28 cellular contexts compared by ENCODE assay signal in genomic region chr2:217481577-217481976, GRCh38.
"Had no signal": no experiment of that assay in that cellular context is flagged by ENCODE, and none has a peak within 500 bp of the region (broad histone marks: within the 10 kb centered on the region; RNA-seq: fewer than 3 reads in every experiment).

No MANE protein-coding gene starts in this region.

- H3K9me3 ChIP-seq: adrenal gland, Peyer's patch, SJSA1 had no signal

- ATAC-seq: activated T-cell treated with anti-CD3 and anti-CD28 coated beads, Interleukin-2, amount 50 U/mL, for 4 hours; activated T-helper 17 cell treated with anti-CD3 and anti-CD28 coated beads, Interleukin-2, amount 50 U/mL, for 72 hours; K562; T-cell had no signal

- FAIRE-seq: K562, TTC549 had no signal

- H3K27me3 ChIP-seq: adrenal gland, Peyer's patch, SJSA1 had no signal

- H3K4me1 ChIP-seq: adrenal gland, Peyer's patch, SJSA1 had no signal

- H3K4me1 Mint-ChIP-seq: activated CD4-positive, alpha-beta T cell treated with anti-CD3 and anti-CD28 coated beads, Interleukin-2, amount 10 ng/mL, durations not matched to agents 7 days and 5 days; activated naive CD4-positive, alpha-beta T cell treated with anti-CD3 and anti-CD28 coated beads, Interleukin-2, amount 10 ng/mL, durations not matched to agents 7 days and 5 days; activated naive CD8-positive, alpha-beta T cell treated with anti-CD3 and anti-CD28 coated beads for 36 hours; activated T-helper 17 cell treated with anti-CD3 and anti-CD28 coated beads, Interleukin-2, amount 50 U/mL, for 72 hours; T-cell had no signal

- H3K4me3 ChIP-seq: adrenal gland, K562, Peyer's patch, SJSA1 had no signal

- H3K36me3 ChIP-seq: adrenal gland, Peyer's patch, SJSA1 had no signal

- H3K36me3 Mint-ChIP-seq: activated CD4-positive, alpha-beta memory T cell treated with anti-CD3 and anti-CD28 coated beads for 36 hours; activated naive CD4-positive, alpha-beta T cell treated with anti-CD3 and anti-CD28 coated beads, Interleukin-2, amount 10 ng/mL, durations not matched to agents 7 days and 5 days; activated naive CD8-positive, alpha-beta T cell treated with anti-CD3 and anti-CD28 coated beads for 36 hours; T-cell had no signal

- H3K27me3 Mint-ChIP-seq: activated CD4-positive, alpha-beta memory T cell treated with anti-CD3 and anti-CD28 coated beads for 36 hours; activated naive CD4-positive, alpha-beta T cell treated with anti-CD3 and anti-CD28 coated beads, Interleukin-2, amount 10 ng/mL, durations not matched to agents 7 days and 5 days; activated naive CD8-positive, alpha-beta T cell treated with anti-CD3 and anti-CD28 coated beads for 36 hours; activated T-helper 17 cell treated with anti-CD3 and anti-CD28 coated beads, Interleukin-2, amount 50 U/mL, for 72 hours; T-cell had no signal

- H3K27ac ChIP-seq: adrenal gland, Peyer's patch, RWPE1, SJSA1 had no signal

- H3K27ac Mint-ChIP-seq: activated CD4-positive, alpha-beta memory T cell treated with anti-CD3 and anti-CD28 coated beads for 36 hours; activated CD4-positive, alpha-beta T cell treated with anti-CD3 and anti-CD28 coated beads, Interleukin-2, amount 10 ng/mL, durations not matched to agents 7 days and 5 days; activated naive CD4-positive, alpha-beta T cell treated with anti-CD3 and anti-CD28 coated beads, Interleukin-2, amount 10 ng/mL, durations not matched to agents 7 days and 5 days; activated naive CD8-positive, alpha-beta T cell treated with anti-CD3 and anti-CD28 coated beads for 36 hours; activated T-helper 17 cell treated with anti-CD3 and anti-CD28 coated beads, Interleukin-2, amount 50 U/mL, for 72 hours; T-cell had no signal

- H3K9me3 Mint-ChIP-seq: activated CD4-positive, alpha-beta memory T cell treated with anti-CD3 and anti-CD28 coated beads for 36 hours; activated CD4-positive, alpha-beta T cell treated with anti-CD3 and anti-CD28 coated beads, Interleukin-2, amount 10 ng/mL, durations not matched to agents 7 days and 5 days; activated naive CD4-positive, alpha-beta T cell treated with anti-CD3 and anti-CD28 coated beads, Interleukin-2, amount 10 ng/mL, durations not matched to agents 7 days and 5 days; activated naive CD8-positive, alpha-beta T cell treated with anti-CD3 and anti-CD28 coated beads for 36 hours; activated T-cell treated with anti-CD3 and anti-CD28 coated beads, Interleukin-2, amount 50 U/mL, for 4 hours; activated T-helper 17 cell treated with anti-CD3 and anti-CD28 coated beads, Interleukin-2, amount 50 U/mL, for 72 hours; T-cell had no signal

- H3K4me3 Mint-ChIP-seq: activated CD4-positive, alpha-beta memory T cell treated with anti-CD3 and anti-CD28 coated beads for 36 hours; activated CD4-positive, alpha-beta T cell treated with anti-CD3 and anti-CD28 coated beads, Interleukin-2, amount 10 ng/mL, durations not matched to agents 7 days and 5 days; activated naive CD4-positive, alpha-beta T cell treated with anti-CD3 and anti-CD28 coated beads, Interleukin-2, amount 10 ng/mL, durations not matched to agents 7 days and 5 days; activated naive CD8-positive, alpha-beta T cell treated with anti-CD3 and anti-CD28 coated beads for 36 hours; activated T-cell treated with anti-CD3 and anti-CD28 coated beads, Interleukin-2, amount 50 U/mL, for 4 hours; activated T-helper 17 cell treated with anti-CD3 and anti-CD28 coated beads, Interleukin-2, amount 50 U/mL, for 72 hours; T-cell had no signal

- DNase-seq: activated CD4-positive, alpha-beta memory T cell treated with anti-CD3 and anti-CD28 coated beads for 36 hours; activated CD4-positive, alpha-beta T cell treated with anti-CD3 and anti-CD28 coated beads, Interleukin-2, amount 10 ng/mL, durations not matched to agents 7 days and 5 days; activated CD4-positive, CD25-positive, alpha-beta regulatory T cell; activated CD8-positive, alpha-beta memory T cell treated with anti-CD3 and anti-CD28 coated beads for 24 hours; activated gamma-delta T cell; activated naive CD4-positive, alpha-beta T cell treated with anti-CD3 and anti-CD28 coated beads, Interleukin-2, amount 10 ng/mL, durations not matched to agents 7 days and 5 days; activated naive CD8-positive, alpha-beta T cell treated with anti-CD3 and anti-CD28 coated beads for 36 hours; activated T-cell treated with anti-CD3 and anti-CD28 coated beads, Interleukin-2, amount 50 U/mL, for 4 hours; adrenal gland; anterior cingulate cortex; Karpas-422; MM.1S; NCI-H1105; NCI-H1436; NCI-H187; NCI-H2081 treated with DMSO at 0.1 percent for 48 hours; NCI-H446; NCI-H524; Peyer's patch; Right ventricle myocardium superior; T-cell; T-helper 2 cell; T1000 had no signal
